ENCODE assay signal across 22 cellular contexts in the genomic region with DNA sequence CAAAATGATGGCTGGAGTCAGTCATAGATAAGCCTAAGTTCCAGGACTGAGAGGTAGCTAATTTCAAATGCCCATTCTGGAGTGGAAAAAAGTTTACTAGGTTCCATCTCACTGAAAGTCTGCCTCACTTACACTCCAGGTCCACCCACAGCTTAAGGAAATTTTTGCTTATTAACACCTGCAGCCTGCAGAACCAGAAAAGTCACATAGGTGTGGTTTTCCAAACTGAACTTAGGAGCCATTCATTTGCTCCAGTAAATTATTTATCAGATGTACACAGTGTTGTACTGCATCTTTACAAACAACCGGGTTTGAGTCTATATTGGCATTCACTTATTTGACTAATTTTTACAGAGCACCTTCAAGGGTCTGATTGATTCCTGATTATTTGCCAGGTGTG.
DNase-seq lines count a peak whose midpoint lies in the region; ATAC-seq, FAIRE-seq and TF ChIP-seq lines count a peak whose summit lies in the region.
"Had no signal": no experiment of that assay in that cellular context is flagged by ENCODE, and none has a peak within 500 bp of the region (broad histone marks: within the 10 kb centered on the region; RNA-seq: fewer than 3 reads in every experiment).

No MANE protein-coding gene starts in this region.

- H3K27ac ChIP-seq in left lung (no peak overlapping the region), suprapubic skin (peak overlapping the region; percentile 53), prostate gland (no peak overlapping the region), upper lobe of right lung (no peak overlapping the region)
- H3K27ac ChIP-seq: BLaER1 treated with 17β-estradiol and CSF1 and Interleukin-3, amounts not matched to agents 10 nM and 100 nM; RWPE1; SK-N-MC had no signal

- TF ChIP-seq EP300 in suprapubic skin (IDR thresholded peaks at IDR 0.05): no peak

- peaks cover 5% of the 10 kb centered on the region for H3K4me1 Mint-ChIP-seq in activated CD4-positive, alpha-beta T cell treated with anti-CD3 and anti-CD28 coated beads, Interleukin-2, amount 10 ng/mL, durations not matched to agents 7 days and 5 days

- H3K4me3 Mint-ChIP-seq in activated CD4-positive, alpha-beta T cell treated with anti-CD3 and anti-CD28 coated beads, Interleukin-2, amount 10 ng/mL, durations not matched to agents 7 days and 5 days: no peak overlapping the region
- H3K4me3 Mint-ChIP-seq: CD4-positive, alpha-beta memory T cell; IgD-negative memory B cell had no signal

- 67% methylated on average over 1 of the region's 1 CpG for whole genome bisulfite sequencing in suprapubic skin
- 67% methylated on average over 1 of the region's 1 CpG for WGBS in prostate gland

- POLR2A ChIA-PET in activated CD4-positive, alpha-beta T cell treated with anti-CD3 and anti-CD28 coated beads, Interleukin-2, amount 10 ng/mL, durations not matched to agents 7 days and 5 days (lab: Charles Lee): no interaction called here

- peaks cover 15% of the 10 kb centered on the region for H3K27me3 Mint-ChIP-seq in activated CD4-positive, alpha-beta T cell treated with anti-CD3 and anti-CD28 coated beads, Interleukin-2, amount 10 ng/mL, durations not matched to agents 7 days and 5 days
- H3K27me3 Mint-ChIP-seq: IgD-negative memory B cell had no signal

- H3K9me3 ChIP-seq in left lung: no peaks in the 10 kb centered on the region
- H3K9me3 ChIP-seq in suprapubic skin: no peaks in the 10 kb centered on the region
- no peaks in the 10 kb centered on the region for H3K9me3 ChIP-seq in prostate gland
- no peaks in the 10 kb centered on the region for H3K9me3 ChIP-seq in upper lobe of right lung
- H3K9me3 ChIP-seq: BLaER1 treated with 17β-estradiol and CSF1 and Interleukin-3, amounts not matched to agents 10 nM and 100 nM had no signal

- H3K27me3 ChIP-seq in bronchial epithelial cell (ENCODE audit: control insufficient read depth, insufficient read depth, low read length) (no peaks in the 10 kb centered on the region), left lung (no peaks in the 10 kb centered on the region), suprapubic skin (no peaks in the 10 kb centered on the region), prostate gland (replicated peaks; ENCODE audit: insufficient read depth) (no peaks in the 10 kb centered on the region), upper lobe of right lung (no peaks in the 10 kb centered on the region)
- H3K27me3 ChIP-seq: BLaER1 treated with 17β-estradiol and CSF1 and Interleukin-3, amounts not matched to agents 10 nM and 100 nM had no signal

- no peak overlapping the region for H3K27ac Mint-ChIP-seq in activated CD4-positive, alpha-beta T cell treated with anti-CD3 and anti-CD28 coated beads, Interleukin-2, amount 10 ng/mL, durations not matched to agents 7 days and 5 days
- H3K27ac Mint-ChIP-seq: CD4-positive, alpha-beta memory T cell; IgD-negative memory B cell had no signal

- H3K4me1 ChIP-seq in left lung (peaks cover 0 to 6% of the 10 kb centered on the region in 2 donors), suprapubic skin (peaks cover 26% of the 10 kb centered on the region), prostate gland (replicated peaks) (no peaks in the 10 kb centered on the region), upper lobe of right lung (no peaks in the 10 kb centered on the region)

- FAIRE-seq in bronchial epithelial cell (lab: Jason Lieb, UNC): no peak
- FAIRE-seq: H1 had no signal

- TF ChIP-seq CTCF in bronchial epithelial cell (IDR thresholded peaks at IDR 0.05; ENCODE audit: insufficient read depth, low read length, severe bottlenecking): no peak
- no peak for TF ChIP-seq CTCF in left lung (IDR thresholded peaks at IDR 0.05)
- TF ChIP-seq CTCF in suprapubic skin (IDR thresholded peaks at IDR 0.05): no peak
- TF ChIP-seq CTCF in prostate gland (IDR thresholded peaks at IDR 0.05): no peak
- TF ChIP-seq CTCF in upper lobe of right lung (IDR thresholded peaks at IDR 0.05): no peak

- intact Hi-C loops in left lung (cut with DNase I): no loop called here
- intact Hi-C loops in prostate gland (cut with DNase I): no loop called here
- intact Hi-C loops in upper lobe of right lung (cut with DNase I): no loop called here

- H3K4me3 ChIP-seq in bronchial epithelial cell (ENCODE audit: low read depth, low read length): no peak overlapping the region
- H3K4me3 ChIP-seq in left lung: no peak overlapping the region
- no peak overlapping the region for H3K4me3 ChIP-seq in suprapubic skin
- H3K4me3 ChIP-seq in prostate gland: no peak overlapping the region
- H3K4me3 ChIP-seq in upper lobe of right lung: no peak overlapping the region
- H3K4me3 ChIP-seq: BLaER1 treated with 17β-estradiol and CSF1 and Interleukin-3, amounts not matched to agents 10 nM and 100 nM; SK-N-MC had no signal

- ATAC-seq in left lung: peak; percentile 51
- ATAC-seq in upper lobe of right lung: no peak
- ATAC-seq: HCT116 had no signal

- peak; percentile 42 for DNase-seq in DMS53 (lab: John Stamatoyannopoulos, UW)
- no peak for DNase-seq in DMS53 treated with DMSO at 0.1 percent for 48 hours (lab: John Stamatoyannopoulos, UW; ENCODE audit: unreplicated experiment)
- peak; percentile 20 for DNase-seq in bronchial epithelial cell (ENCODE audit: low read depth)
- no peak for DNase-seq in left lung
- no peak for DNase-seq in suprapubic skin (ENCODE audit: low spot score in 2 of 2)
- DNase-seq in activated CD4-positive, alpha-beta T cell treated with anti-CD3 and anti-CD28 coated beads, Interleukin-2, amount 10 ng/mL, durations not matched to agents 7 days and 5 days: no peak
- no peak for DNase-seq in prostate gland (ENCODE audit: low spot score)
- DNase-seq in upper lobe of right lung: no peak
- DNase-seq: 8988T; CD4-positive, alpha-beta memory T cell; DMS153; GDM1; NCI-H187; NCI-H446; NCI-H748 treated with DMSO at 0.1 percent for 48 hours; SHP77 treated with DMSO at 0.1 percent for 48 hours had no signal

- no peaks in the 10 kb centered on the region for H3K36me3 ChIP-seq in bronchial epithelial cell (ENCODE audit: control insufficient read depth, insufficient read depth, low read length)
- no peaks in the 10 kb centered on the region for H3K36me3 ChIP-seq in left lung
- no peaks in the 10 kb centered on the region for H3K36me3 ChIP-seq in suprapubic skin
- no peaks in the 10 kb centered on the region for H3K36me3 ChIP-seq in prostate gland
- H3K36me3 ChIP-seq in upper lobe of right lung: no peaks in the 10 kb centered on the region
- H3K36me3 ChIP-seq: BLaER1 treated with 17β-estradiol and CSF1 and Interleukin-3, amounts not matched to agents 10 nM and 100 nM had no signal

- CTCF ChIA-PET in activated CD4-positive, alpha-beta T cell treated with anti-CD3 and anti-CD28 coated beads, Interleukin-2, amount 10 ng/mL, durations not matched to agents 7 days and 5 days (lab: Charles Lee): interaction anchor here (0.9 kb wide), 1 partner anchor 28 kb away, joined by 4 read pairs; no protein-coding TSS in a partner anchor

- TF ChIP-seq POLR2A in suprapubic skin (IDR thresholded peaks at IDR 0.05) (no peak), prostate gland (IDR thresholded peaks at IDR 0.05) (no peak)

- no peaks in the 10 kb centered on the region for H3K9me3 Mint-ChIP-seq in activated CD4-positive, alpha-beta T cell treated with anti-CD3 and anti-CD28 coated beads, Interleukin-2, amount 10 ng/mL, durations not matched to agents 7 days and 5 days
- H3K9me3 Mint-ChIP-seq: CD4-positive, alpha-beta memory T cell; IgD-negative memory B cell had no signal

- no peaks in the 10 kb centered on the region for H3K36me3 Mint-ChIP-seq in activated CD4-positive, alpha-beta T cell treated with anti-CD3 and anti-CD28 coated beads, Interleukin-2, amount 10 ng/mL, durations not matched to agents 7 days and 5 days (ENCODE audit: low read depth)
- H3K36me3 Mint-ChIP-seq: CD4-positive, alpha-beta memory T cell; IgD-negative memory B cell had no signal

Comparison
In these comparisons a context has a peak if more than half of its experiments do, and no peak if none do; other contexts are left out.
1. DNase-seq: peak in DMS53 (single experiment) and bronchial epithelial cell (single experiment); none in DMS53 treated with DMSO at 0.1 percent for 48 hours (single experiment), left lung (0 of 2), suprapubic skin (0 of 2), activated CD4-positive, alpha-beta T cell treated with anti-CD3 and anti-CD28 coated beads, Interleukin-2, amount 10 ng/mL, durations not matched to agents 7 days and 5 days (single experiment), prostate gland (single experiment) and upper lobe of right lung (single experiment).